7 cellular contexts compared by ENCODE assay signal in the genomic region with DNA sequence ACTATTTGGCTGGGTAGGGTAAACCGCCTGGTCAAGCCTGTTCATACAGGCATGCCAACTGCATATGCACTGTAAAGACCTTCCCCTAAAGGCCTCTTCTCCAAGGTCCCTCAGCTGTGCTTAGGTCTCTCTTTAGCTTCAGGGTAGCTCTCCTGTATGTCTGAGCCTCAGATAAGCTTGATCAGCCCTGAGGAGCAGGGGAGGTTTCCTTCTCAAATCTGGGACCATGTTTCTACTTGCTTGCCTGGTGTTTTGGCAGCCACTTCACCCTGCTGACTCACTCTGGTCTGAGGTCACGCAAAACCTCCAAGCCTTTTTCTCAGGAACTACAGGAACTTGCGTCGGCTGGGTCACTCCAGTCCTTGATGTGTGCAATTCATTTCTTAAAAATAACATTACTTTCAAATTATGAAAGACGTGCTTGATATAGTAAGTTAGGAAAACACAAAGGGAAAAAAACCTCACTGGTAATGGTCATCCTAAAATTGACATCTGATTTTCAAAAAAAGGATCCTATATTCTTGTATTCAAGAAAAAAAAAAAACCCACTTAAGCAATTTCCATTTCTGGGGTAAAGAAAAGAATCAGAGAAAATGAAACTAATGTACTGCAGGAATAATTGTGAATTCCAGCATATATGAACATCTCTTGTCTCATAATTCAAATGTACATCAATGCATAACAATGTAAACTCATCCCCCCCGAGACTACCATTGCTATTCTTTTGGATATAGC. TPM values are rescaled to one million over a fixed set of nuclear protein-coding genes. Genes with fewer than 3 reads are reported as not detected.
DNase-seq lines count a peak whose midpoint lies in the region; ATAC-seq, FAIRE-seq and TF ChIP-seq lines count a peak whose summit lies in the region.

No MANE protein-coding gene starts in this region.

- TF ChIP-seq RAD21 in H1 (IDR thresholded peaks at IDR 0.05 in 1 of 2, conservative IDR thresholded peaks at IDR 0.05 in 1 of 2; ENCODE audit: low read depth in 2 of 2, low read length in 2 of 2) = no peak

- intact Hi-C loops in vagina (cut with DNase I) = no loop called here

- DNase-seq in HL-60 (ENCODE audit: low read depth in 1 of 2, low spot score in 1 of 2) (peak; percentile 81), SW 1271 (lab: John Stamatoyannopoulos, UW) (peak; percentile 6 to 66), H1 (ENCODE audit: low read depth in 1 of 2, low spot score in 2 of 2) (no peak), naive B cell (no peak), vagina (ENCODE audit: extremely low spot score in 2 of 2) (peak in 1 of 2 donors; percentile 94), SK-N-DZ (ENCODE audit: low spot score) (no peak)

- H3K4ac ChIP-seq in H1 (replicated peaks; ENCODE audit: insufficient read length, low read depth, low read length) = no peak overlapping the region

- H3K9ac ChIP-seq in H1 (replicated peaks in 1 of 4; ENCODE audit: extremely low read depth in 1 of 4, low read depth in 3 of 4, low read length in 3 of 4) = no peak overlapping the region

- H3K27ac ChIP-seq in HL-60 (replicated peaks) = peak overlapping the region; percentile 32
- H3K27ac ChIP-seq in H1 (ENCODE audit: low read depth, low read length) = no peak overlapping the region
- peak overlapping the region; percentile 70 for H3K27ac ChIP-seq in vagina

- no peak overlapping the region for H4K91ac ChIP-seq in H1 (replicated peaks; ENCODE audit: insufficient read length, low read length)

- H4K20me1 ChIP-seq in H1 (replicated peaks in 1 of 2; ENCODE audit: control insufficient read depth in 1 of 2, insufficient read depth in 2 of 2, low read length in 2 of 2) = no peaks in the 10 kb centered on the region

- no peak overlapping the region for H2AFZ ChIP-seq in H1 (ENCODE audit: low read length)

- POLR2A ChIA-PET in H1 (lab: Charles Lee; ENCODE audit: partially characterized antibody) = interaction anchor here (0.9 to 1.2 kb wide), 2 partner anchors 8 to 25 kb away, joined by 4 to 5 read pairs; a partner anchor contains a TSS

- peak overlapping the region in 5 of 6 donors; percentile 60 to 91 (median 87) for H3K27ac Mint-ChIP-seq in naive B cell

- no peak overlapping the region for H2AK5ac ChIP-seq in H1 (ENCODE audit: low read depth, low read length)

- H3K36me3 ChIP-seq in H1 (ENCODE audit: control insufficient read depth in 2 of 4, insufficient read depth in 4 of 4, low read length in 3 of 4) = no peaks in the 10 kb centered on the region
- H3K36me3 ChIP-seq in vagina = no peaks in the 10 kb centered on the region

- 93% methylated on average over 6 of the region's 6 CpGs; no CpG with 5 or more reads in 1 of the 2 experiments for WGBS in H1 (ENCODE audit: extremely low coverage in 1 of 2, insufficient coverage in 1 of 2, insufficient read length in 1 of 2, insufficient replicate concordance in 2 of 2, low coverage in 1 of 2, low lambda C conversion rate in 2 of 2, missing lambda C conversion rate in 1 of 2), 2 experiments

- ATAC-seq in naive B cell (ENCODE audit: low read depth in 2 of 2) (no peak), HG03469 (IDR thresholded peaks at IDR 0.05; ENCODE audit: unreplicated experiment) (no peak)

- H3K4me3 ChIP-seq in HL-60 (replicated peaks; ENCODE audit: insufficient read depth, low read length) (no peak overlapping the region), H1 (ENCODE audit: extremely low read depth in 1 of 4, insufficient read depth in 2 of 4, low read depth in 3 of 4, low read length in 4 of 4) (no peak overlapping the region), vagina (no peak overlapping the region)

- H3K56ac ChIP-seq in H1 (replicated peaks; ENCODE audit: insufficient read length, low read depth, low read length) = no peak overlapping the region

- no peaks in the 10 kb centered on the region for H3K23me2 ChIP-seq in H1 (ENCODE audit: low read depth, low read length)

- no peak overlapping the region for H2BK120ac ChIP-seq in H1 (replicated peaks; ENCODE audit: low read depth, low read length)

- peaks cover 4% of the 10 kb centered on the region for H3K79me1 ChIP-seq in H1 (ENCODE audit: low read depth, low read length)

- H3K18ac ChIP-seq in H1 (ENCODE audit: extremely low read depth, low read length) = no peak overlapping the region

- no peaks in the 10 kb centered on the region for H3K27me3 Mint-ChIP-seq in naive B cell

- H4K5ac ChIP-seq in H1 (ENCODE audit: insufficient read length, low read depth, low read length) = no peak overlapping the region

- H3K27me3 ChIP-seq in HL-60 (ENCODE audit: insufficient read depth, poor library complexity, severe bottlenecking) = no peaks in the 10 kb centered on the region
- peaks cover 0 to 1% (median 0%) of the 10 kb centered on the region in 4 experiments; a peak in 1 of 7 replicates for H3K27me3 ChIP-seq in H1 (replicated peaks in 1 of 4; ENCODE audit: control insufficient read depth in 3 of 4, extremely low read depth in 1 of 4, insufficient read depth in 3 of 4, low read length in 3 of 4)
- H3K27me3 ChIP-seq in vagina = no peaks in the 10 kb centered on the region

- H2BK5ac ChIP-seq in H1 (ENCODE audit: low read depth, low read length) = no peak overlapping the region

- no peaks in the 10 kb centered on the region for H3K36me3 Mint-ChIP-seq in naive B cell

- no peaks in the 10 kb centered on the region for H3K9me3 ChIP-seq in H1 (ENCODE audit: insufficient read depth in 2 of 2, low read depth in 1 of 2, low read length in 1 of 2)
- no peaks in the 10 kb centered on the region for H3K9me3 ChIP-seq in vagina

- no peak for TF ChIP-seq POLR2A in H1 (IDR thresholded peaks at IDR 0.05; ENCODE audit: control extremely low read depth in 1 of 2, low read depth in 2 of 2, low read length in 2 of 2)
- no peak for TF ChIP-seq POLR2A in vagina (IDR thresholded peaks at IDR 0.05)

- no peak overlapping the region for H2BK20ac ChIP-seq in H1 (ENCODE audit: low read length)

- no peak overlapping the region for H3K23ac ChIP-seq in H1 (ENCODE audit: insufficient read length)

- H2BK12ac ChIP-seq in H1 (ENCODE audit: low read depth, low read length) = no peak overlapping the region

- peak overlapping the region; percentile 40 for H3K14ac ChIP-seq in H1 (ENCODE audit: insufficient read length)

- no peaks in the 10 kb centered on the region for H3K79me2 ChIP-seq in H1 (ENCODE audit: control insufficient read depth in 1 of 2, insufficient read depth in 2 of 2, low read length in 2 of 2)

- H4K8ac ChIP-seq in H1 (ENCODE audit: extremely low read depth, insufficient read depth, low read length) = no peak overlapping the region

- TF ChIP-seq EP300 in H1 (IDR thresholded peaks at IDR 0.05; ENCODE audit: borderline replicate concordance in 1 of 2, low read depth in 2 of 2, low read length in 2 of 2) = no peak

- no peak for TF ChIP-seq CTCF in HL-60 (IDR thresholded peaks at IDR 0.05; ENCODE audit: insufficient read depth, low read length)
- no peak for TF ChIP-seq CTCF in H1 (IDR thresholded peaks at IDR 0.05; ENCODE audit: control extremely low read depth in 1 of 3, insufficient read depth in 1 of 3, low read depth in 1 of 3, low read length in 3 of 3)
- no peak for TF ChIP-seq CTCF in vagina (IDR thresholded peaks at IDR 0.05)

- no peak overlapping the region for H3K4me2 ChIP-seq in H1 (ENCODE audit: insufficient read depth in 1 of 2, low read depth in 2 of 2, low read length in 2 of 2)

- FAIRE-seq in H1 (lab: Jason Lieb, UNC) = no peak

- H3K4me3 Mint-ChIP-seq in naive B cell = peak overlapping the region in 2 of 8 donors; percentile 2 to 24

- H3K9me3 Mint-ChIP-seq in naive B cell = no peaks in the 10 kb centered on the region

- H2BK15ac ChIP-seq in H1 (ENCODE audit: low read length) = no peak overlapping the region

- peaks cover 8 to 21% (median 11%) of the 10 kb centered on the region in 4 experiments; a peak in 6 of 7 replicates for H3K4me1 ChIP-seq in H1 (replicated peaks in 1 of 4; ENCODE audit: control insufficient read depth in 3 of 4, insufficient read depth in 4 of 4, low read length in 3 of 4)
- peaks cover 47% of the 10 kb centered on the region for H3K4me1 ChIP-seq in vagina

- peaks cover 46 to 62% (median 56%) of the 10 kb centered on the region in 3 donors for H3K4me1 Mint-ChIP-seq in naive B cell

- CTCF ChIA-PET in H1 (lab: Charles Lee; ENCODE audit: partially characterized antibody) = interaction anchor here (0.7 to 1.8 kb wide), 3 partner anchors 12 to 97 kb away, joined by 3 to 4 read pairs (median 3); no protein-coding TSS in a partner anchor

RNA-seq across cellular contexts. Expression of a gene that starts 24.7 kb away (rescaled TPM):
- total RNA-seq in H1 (2021; fragmentation: NEBNext Ultra II Directional; extraction: Animal tissue kit (Norgen Biotek cat#: 25700)) = 10.4 and 11.2 TPM in 2 replicates
- polyA plus RNA-seq in H1 (2011; rRNA removed) (9.2 and 9.8 TPM in 2 replicates), naive B cell (ENCODE audit: low read depth in 6 of 6) (1 to 10 TPM; 1.0 to 2.8 (median 1.9) TPM)
- polyA plus RNA-seq in H1 (2011; cell fraction: cytosol; rRNA removed) = 10.5 TPM
- 7.4 TPM for polyA plus RNA-seq in H1 (2011; cell fraction: nucleus; rRNA removed)
- 9.1 to 12.2 TPM (median 11.8 TPM) in 4 replicates for polyA plus RNA-seq in H1 (2012, experiment 1 of 2)
- polyA plus RNA-seq in H1 (2012, experiment 2 of 2) = 9.2 TPM
- polyA plus RNA-seq in H1 (2013, experiment 1 of 2) = 5.0 TPM
- polyA plus RNA-seq in H1 (2013, experiment 2 of 2) = 5.2 TPM
- polyA minus RNA-seq in H1 (2011; rRNA and poly(A)+ RNA removed) = 15.3 and 17.4 TPM in 2 replicates
- polyA minus RNA-seq in H1 (2011; cell fraction: cytosol; rRNA and poly(A)+ RNA removed) = 9.8 TPM
- 9.0 TPM for polyA minus RNA-seq in H1 (2011; cell fraction: nucleus; rRNA and poly(A)+ RNA removed)
- 24.6 TPM for total RNA-seq in vagina
- polyA plus RNA-seq in SK-N-DZ (2014; cell fraction: cytosol; rRNA removed) = 7.3 and 7.5 TPM in 2 replicates
- polyA plus RNA-seq in SK-N-DZ (2014; cell fraction: nucleus; rRNA removed) = 3.3 and 3.9 TPM in 2 replicates

RNA-seq across cellular contexts. Expression of a gene that starts 47.4 kb away (rescaled TPM):
- total RNA-seq in H1 (2021; fragmentation: NEBNext Ultra II Directional; extraction: Animal tissue kit (Norgen Biotek cat#: 25700)) = 127 and 137 TPM in 2 replicates
- polyA plus RNA-seq in H1 (2011; rRNA removed) (92.3 and 110 TPM in 2 replicates), naive B cell (ENCODE audit: low read depth in 6 of 6) (100 to 1,000 TPM; 107 to 151 (median 134) TPM)
- polyA plus RNA-seq in H1 (2011; cell fraction: cytosol; rRNA removed) = 188 TPM
- polyA plus RNA-seq in H1 (2011; cell fraction: nucleus; rRNA removed) = 91.1 TPM
- polyA plus RNA-seq in H1 (2012, experiment 1 of 2) = 119 to 218 TPM (median 127 TPM) in 4 replicates
- polyA plus RNA-seq in H1 (2012, experiment 2 of 2) = 68.7 TPM
- 98.5 TPM for polyA plus RNA-seq in H1 (2013, experiment 1 of 2)
- 94.1 TPM for polyA plus RNA-seq in H1 (2013, experiment 2 of 2)
- 43.3 and 54.5 TPM in 2 replicates for polyA minus RNA-seq in H1 (2011; rRNA and poly(A)+ RNA removed)
- polyA minus RNA-seq in H1 (2011; cell fraction: cytosol; rRNA and poly(A)+ RNA removed) = 53.7 TPM
- polyA minus RNA-seq in H1 (2011; cell fraction: nucleus; rRNA and poly(A)+ RNA removed) = 68.6 TPM
- total RNA-seq in vagina = 118 TPM
- 231 and 248 TPM in 2 replicates for polyA plus RNA-seq in SK-N-DZ (2014; cell fraction: cytosol; rRNA removed)
- polyA plus RNA-seq in SK-N-DZ (2014; cell fraction: nucleus; rRNA removed) = 239 and 380 TPM in 2 replicates

Comparison
In these comparisons a context has a peak if more than half of its experiments do, and no peak if none do; other contexts are left out.
1. DNase-seq: peak in HL-60 (2 of 2) and SW 1271 (2 of 2); none in H1 (0 of 2), naive B cell (single experiment) and SK-N-DZ (single experiment).